ENCODE assay signal across 25 cellular contexts in genomic region chr5:179880848-179881590, GRCh38. TPM values are rescaled to one million over a fixed set of nuclear protein-coding genes. Genes with fewer than 3 reads are reported as not detected.
DNase-seq lines count a peak whose midpoint lies in the region; ATAC-seq, FAIRE-seq and TF ChIP-seq lines count a peak whose summit lies in the region.
"Had no signal": no experiment of that assay in that cellular context is flagged by ENCODE, and none has a peak within 500 bp of the region (broad histone marks: within the 10 kb centered on the region; RNA-seq: fewer than 3 reads in every experiment).

No MANE protein-coding gene starts in this region.

- peaks cover 19% of the 10 kb centered on the region for H3K9me3 ChIP-seq in psoas muscle

- peak; percentile 36 for FAIRE-seq in bronchial epithelial cell (lab: Jason Lieb, UNC)
- FAIRE-seq: A549, GM18507 had no signal

- ATAC-seq in left colon (peak; percentile 11), psoas muscle (peak; percentile 50 to 64 (median 62)), GM19324 (IDR thresholded peaks at IDR 0.05; ENCODE audit: low FRiP score, unreplicated experiment) (no peak)

- in situ Hi-C loops in G401 (cut with HindIII; ENCODE audit: low sequenced_read_pairs): no loop called here

- H3K27ac ChIP-seq in psoas muscle: no peak overlapping the region
- H3K27ac ChIP-seq: A549, C4-2B, PC-9 had no signal

- DNase-seq in G401 (ENCODE audit: low spot score): peak; percentile 64
- no peak for DNase-seq in bronchial epithelial cell (ENCODE audit: low read depth)
- no peak for DNase-seq in left colon
- DNase-seq in psoas muscle: no peak
- no peak for DNase-seq in NCI-H2227 treated with DMSO at 0.1 percent for 48 hours (lab: John Stamatoyannopoulos, UW)
- no peak for DNase-seq in H4 (ENCODE audit: low spot score)
- no peak for DNase-seq in ureter (ENCODE audit: low spot score)
- DNase-seq: CD8-positive, alpha-beta memory T cell; DMS 273 treated with DMSO at 0.1 percent for 48 hours; DMS79 treated with DMSO at 0.1 percent for 48 hours; H7; NCI-H1092 treated with DMSO at 0.1 percent for 48 hours; NCI-H1436; NCI-H187; NCI-H2081 treated with DMSO at 0.1 percent for 48 hours; NCI-H2171; NCI-H524 treated with DMSO at 0.1 percent for 48 hours; NCI-H82; NK-92 treated with Interleukin-12 subunit alpha and Interleukin-12 subunit beta, amount 100 ng/mL, for 24 hours; PC-9; SHP77 had no signal

- intact Hi-C loops in left colon (cut with DNase I, micrococcal nuclease) (no loop called here), psoas muscle (cut with DNase I) (no loop called here)

- H3K4me3 ChIP-seq in bronchial epithelial cell (ENCODE audit: low read depth, low read length) (no peak overlapping the region), psoas muscle (no peak overlapping the region)
- H3K4me3 ChIP-seq: A549, PC-9 had no signal

- H3K36me3 ChIP-seq in bronchial epithelial cell (ENCODE audit: control insufficient read depth, insufficient read depth, low read length) (peaks cover 13% of the 10 kb centered on the region), psoas muscle (ENCODE audit: insufficient read depth in 1 of 2, low read depth in 1 of 2) (peaks cover 11 to 69% of the 10 kb centered on the region in 2 donors)

- peaks cover 14% of the 10 kb centered on the region for H3K4me1 ChIP-seq in psoas muscle
- H3K4me1 ChIP-seq: A549 had no signal

- TF ChIP-seq CTCF in bronchial epithelial cell (IDR thresholded peaks at IDR 0.05; ENCODE audit: insufficient read depth, low read length, severe bottlenecking) (no peak), psoas muscle (IDR thresholded peaks at IDR 0.05) (no peak)

- 49 to 72% (median 52%) methylated on average over 25 of the region's 25 CpGs for WGBS in psoas muscle, 3 donors

- H3K27me3 ChIP-seq in bronchial epithelial cell (ENCODE audit: control insufficient read depth, insufficient read depth, low read length) (no peaks in the 10 kb centered on the region), psoas muscle (ENCODE audit: insufficient read depth in 3 of 3, low read length in 2 of 3) (no peaks in the 10 kb centered on the region)

RNA-seq across cellular contexts. Expression of gene MRNIP, which starts 22.4 kb away (rescaled TPM):
- 22.0 and 38.5 TPM in 2 replicates for total RNA-seq in G401 (2014; rRNA removed; shearing (Covaris generic))
- 10.6 and 11.8 TPM in 2 replicates for total RNA-seq in bronchial epithelial cell
- total RNA-seq in left colon: 10 to 100 TPM; 16.6 to 18.9 TPM
- 1 to 10 TPM; 2.1 to 7.9 (median 5.1) TPM for total RNA-seq in psoas muscle
- polyA plus RNA-seq in psoas muscle: 10 to 100 TPM; 20.4 to 30.4 (median 25.0) TPM
- 3.8 and 16.8 TPM in 2 replicates for total RNA-seq in H4 (2014; rRNA removed; shearing (Covaris generic))
- 40.5 TPM for total RNA-seq in ureter

RNA-seq across cellular contexts. Expression of gene TBC1D9B, which starts 26.7 kb away (rescaled TPM):
- 47.4 and 58.0 TPM in 2 replicates for total RNA-seq in G401 (2014; rRNA removed; shearing (Covaris generic))
- total RNA-seq in bronchial epithelial cell (37.6 and 45.2 TPM in 2 replicates), left colon (100 to 1,000 TPM in 1 of 2 donors, 10 to 100 TPM in 1; 97.8 to 117 TPM), psoas muscle (10 to 100 TPM; 40.0 to 50.2 (median 41.9) TPM), ureter (142 TPM)
- polyA plus RNA-seq in psoas muscle: 10 to 100 TPM; 30.1 to 47.7 (median 37.0) TPM
- 32.1 and 37.5 TPM in 2 replicates for total RNA-seq in H4 (2014; rRNA removed; shearing (Covaris generic))
